8 cellular contexts compared by ENCODE assay signal in the genomic region with DNA sequence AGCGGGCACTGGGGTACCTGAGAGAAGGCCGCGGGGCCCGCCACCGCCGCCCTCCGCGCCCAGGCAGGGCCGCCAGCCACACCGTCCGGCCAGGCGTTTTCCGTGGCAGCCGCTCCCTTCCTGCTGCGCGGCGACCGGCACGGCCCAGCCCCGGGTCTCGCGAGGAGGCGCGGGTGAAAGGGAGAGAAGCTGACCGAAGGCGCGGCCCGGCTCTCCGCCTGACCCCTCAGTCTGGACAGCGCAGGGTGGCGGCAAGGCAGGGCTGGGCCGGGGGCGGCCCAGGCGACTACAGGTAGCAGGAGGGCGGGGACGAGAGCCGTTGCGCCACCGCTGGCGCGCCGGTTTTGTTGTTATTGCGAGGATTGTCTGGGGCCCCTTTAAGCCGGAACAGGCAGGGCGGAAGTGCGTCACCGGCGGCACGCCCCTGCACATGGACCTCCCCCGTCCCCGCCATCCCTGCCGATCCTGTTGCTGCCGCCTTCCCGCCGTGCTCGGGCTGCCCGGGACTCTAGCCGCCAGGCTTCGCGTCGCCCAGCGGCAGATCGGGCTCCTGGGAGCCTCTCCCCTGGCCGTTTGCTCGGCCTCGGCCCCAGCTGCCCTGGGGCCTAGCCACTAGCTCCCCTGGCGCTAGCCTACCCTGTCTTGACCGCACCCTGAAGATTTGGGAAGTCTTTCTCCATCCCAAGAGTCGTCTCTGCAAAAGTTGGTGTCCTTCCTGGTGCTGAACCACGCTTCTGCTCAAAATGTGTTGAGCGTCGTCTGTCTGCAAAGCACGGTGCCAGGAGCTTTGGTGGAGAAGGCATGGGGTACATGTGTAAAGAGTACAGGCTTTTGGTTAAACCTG. TPM values are rescaled to one million over a fixed set of nuclear protein-coding genes. Genes with fewer than 3 reads are reported as not detected.
DNase-seq lines count a peak whose midpoint lies in the region; ATAC-seq and TF ChIP-seq lines count a peak whose summit lies in the region.

Gene HERPUD2 (minus strand): TSS at position 352 of the 844 bp plus-strand sequence. CDS start 805 bp downstream, outside the sequence.

- DNase-seq in AG20443 (ENCODE audit: low spot score) (peak; percentile 96), NCI-H446 (lab: John Stamatoyannopoulos, UW) (peak; percentile 69 to 87), inferior parietal cortex (ENCODE audit: extremely low spot score) (peak; percentile 91), spleen (peak; percentile 99)
- peak; percentile 81 for DNase-seq in activated CD4-positive, CD25-positive, alpha-beta regulatory T cell treated with anti-CD3 and anti-CD28 coated beads, Interleukin-2, amount 50 U/mL, for 16 hours (ENCODE audit: low read depth, low spot score)
- DNase-seq in central memory CD4-positive, alpha-beta T cell: peak; percentile 92

- peak; percentile 44 to 95 (median 76) for TF ChIP-seq POLR2A in spleen (IDR thresholded peaks at IDR 0.05)

- TF ChIP-seq CTCF in spleen (IDR thresholded peaks at IDR 0.05 in 8 of 11, conservative IDR thresholded peaks at IDR 0.05 in 3 of 11): peak in 6 of 11 experiments; percentile 5 to 24 (median 15)

- peak within 1 kb of the TSS; percentile 67 to 93 (median 76) for H3K4me3 ChIP-seq in spleen

- ATAC-seq in GM19043 (IDR thresholded peaks at IDR 0.05; ENCODE audit: low read depth, unreplicated experiment) (peak; percentile 89), HG03354 (IDR thresholded peaks at IDR 0.05; ENCODE audit: poor library complexity, severe bottlenecking, unreplicated experiment) (peak; percentile 95)

- H3K36me3 ChIP-seq in spleen: peaks cover 0 to 15% (median 0%) of the 10 kb centered on the region in 6 donors

- WGBS in spleen, 5 donors: 0 to 1% (median 1%) methylated on average over 28 to 73 of the region's 73 CpGs

- peak within 1 kb of the TSS; percentile 96 to 100 (median 98) for H3K27ac ChIP-seq in spleen

- H3K4me1 ChIP-seq in spleen: peaks cover 22 to 62% (median 52%) of the 10 kb centered on the region in 6 donors

- intact Hi-C loops in spleen (cut with DNase I; ENCODE audit: low total_unique reads): no loop called here

- no peaks in the 10 kb centered on the region for H3K9me3 ChIP-seq in spleen

- no peaks in the 10 kb centered on the region for H3K27me3 ChIP-seq in spleen (replicated peaks in 1 of 7)

RNA-seq across cellular contexts. Expression of gene HERPUD2, which starts in this region (rescaled TPM):
- 10 to 100 TPM; 30.5 to 46.6 (median 35.5) TPM for total RNA-seq in spleen
- polyA plus RNA-seq in spleen: 10 to 100 TPM; 11.1 to 14.3 (median 11.7) TPM

Comparison
In these comparisons a context has a peak if more than half of its experiments do, and no peak if none do; other contexts are left out.
1. Peak in every context shown above with its lines: DNase-seq, ATAC-seq, H3K4me3 ChIP-seq and H3K27ac ChIP-seq.